28 cellular contexts compared by ENCODE assay signal in the genomic region with DNA sequence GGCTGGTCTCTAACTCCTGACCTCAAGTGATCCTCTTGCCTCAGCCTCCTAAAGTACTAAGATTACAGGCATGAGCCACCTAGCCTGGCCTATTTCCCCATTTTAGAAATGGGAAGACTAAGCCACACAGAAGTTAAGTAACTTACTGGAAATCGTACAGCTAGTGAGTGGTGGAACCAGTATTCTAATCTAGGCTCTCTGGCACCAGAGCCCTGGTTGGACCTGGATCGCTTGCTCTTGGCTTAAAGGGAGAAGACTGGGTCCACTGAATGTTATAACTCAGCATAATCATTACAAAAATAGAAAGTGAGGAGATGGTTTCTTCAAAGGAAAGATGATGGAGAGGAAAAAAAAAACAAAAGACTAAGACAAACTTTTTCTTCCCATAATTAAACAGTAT. TPM values are rescaled to one million over a fixed set of nuclear protein-coding genes. Genes with fewer than 3 reads are reported as not detected.
DNase-seq lines count a peak whose midpoint lies in the region; ATAC-seq, FAIRE-seq and TF ChIP-seq lines count a peak whose summit lies in the region.
"Had no signal": no experiment of that assay in that cellular context is flagged by ENCODE, and none has a peak within 500 bp of the region (broad histone marks: within the 10 kb centered on the region; RNA-seq: fewer than 3 reads in every experiment).

No MANE protein-coding gene starts in this region.

- H3K27ac Mint-ChIP-seq in astrocyte (ENCODE audit: unreplicated experiment), result no peak overlapping the region
- H3K27ac Mint-ChIP-seq: CD14-positive monocyte; CD8-positive, alpha-beta memory T cell had no signal

- H3K36me3 ChIP-seq in left ventricle myocardium inferior (no peaks in the 10 kb centered on the region), astrocyte (ENCODE audit: insufficient read depth, low read length) (no peaks in the 10 kb centered on the region)
- H3K36me3 ChIP-seq: BE2C, BLaER1 had no signal

- H3K9me3 ChIP-seq in left ventricle myocardium inferior (replicated peaks) (no peaks in the 10 kb centered on the region), astrocyte (ENCODE audit: insufficient read depth, low read depth, low read length) (no peaks in the 10 kb centered on the region)
- H3K9me3 ChIP-seq: BE2C, BLaER1 had no signal

- no peaks in the 10 kb centered on the region for H3K79me2 ChIP-seq in astrocyte (ENCODE audit: insufficient read depth, low read length)

- ATAC-seq in Right ventricle myocardium superior (ENCODE audit: poor library complexity), result peak; percentile 62
- peak; percentile 82 for ATAC-seq in left ventricle myocardium superior
- ATAC-seq in HG03045 (IDR thresholded peaks at IDR 0.05; ENCODE audit: unreplicated experiment), result no peak
- ATAC-seq: GM12878 had no signal

- H3K4me1 ChIP-seq in left ventricle myocardium inferior (peaks cover 17% of the 10 kb centered on the region), astrocyte (ENCODE audit: insufficient read depth, low read length) (no peaks in the 10 kb centered on the region)
- H3K4me1 ChIP-seq: BLaER1 had no signal

- H3K4me2 ChIP-seq in astrocyte (ENCODE audit: low read length), result no peak overlapping the region
- H3K4me2 ChIP-seq: BLaER1 had no signal

- H3K27ac ChIP-seq in left ventricle myocardium inferior (replicated peaks) (no peak overlapping the region), astrocyte (ENCODE audit: low read depth, low read length) (no peak overlapping the region)
- H3K27ac ChIP-seq: BLaER1 had no signal

- no peak for DNase-seq in Right ventricle myocardium superior
- DNase-seq in left ventricle myocardium inferior, result no peak
- peak; percentile 30 for DNase-seq in left ventricle myocardium superior
- DNase-seq in cardiac septum (ENCODE audit: low spot score), result no peak
- no peak for DNase-seq in astrocyte (ENCODE audit: low read depth)
- DNase-seq in frontal cortex (ENCODE audit: low spot score in 2 of 2), result no peak
- DNase-seq: 8988T; ACHN; BE2C; C1 segment of cervical spinal cord; CD4-positive, alpha-beta memory T cell; CD4-positive, CD25-positive, alpha-beta regulatory T cell; CD8-positive, alpha-beta memory T cell; COR-L47; DMS 273 treated with DMSO at 0.1 percent for 48 hours; DMS153; DMS53; DMS79; DND-41; GDM1 had no signal

- no peaks in the 10 kb centered on the region for H4K20me1 ChIP-seq in astrocyte (ENCODE audit: insufficient read depth, low read length)
- H4K20me1 ChIP-seq: BLaER1 had no signal

- H3K9ac ChIP-seq in astrocyte (ENCODE audit: low read length), result no peak overlapping the region
- H3K9ac ChIP-seq: BLaER1 had no signal

- no peak overlapping the region for H3K4me3 ChIP-seq in left ventricle myocardium inferior
- no peak overlapping the region for H3K4me3 ChIP-seq in astrocyte (ENCODE audit: insufficient read depth, low read depth, low read length)
- H3K4me3 ChIP-seq: BLaER1, GM12878 had no signal

- no peaks in the 10 kb centered on the region for H3K27me3 Mint-ChIP-seq in astrocyte (ENCODE audit: low read depth, unreplicated experiment)
- H3K27me3 Mint-ChIP-seq: CD4-positive, alpha-beta memory T cell; CD4-positive, CD25-positive, alpha-beta regulatory T cell; CD8-positive, alpha-beta memory T cell had no signal

- H3K4me3 Mint-ChIP-seq in astrocyte (ENCODE audit: unreplicated experiment), result no peak overlapping the region
- H3K4me3 Mint-ChIP-seq: CD14-positive monocyte; CD4-positive, alpha-beta memory T cell; CD4-positive, CD25-positive, alpha-beta regulatory T cell; CD8-positive, alpha-beta memory T cell had no signal

- FAIRE-seq in astrocyte (lab: Jason Lieb, UNC) (peak; percentile 17), frontal cortex (lab: Jason Lieb, UNC) (no peak)
- FAIRE-seq: A204.1, GM12878, GM12892, GM18507 had no signal

- intact Hi-C loops in Right ventricle myocardium superior (cut with DNase I) (no loop called here), left ventricle myocardium inferior (cut with micrococcal nuclease) (no loop called here), left ventricle myocardium superior (cut with micrococcal nuclease) (no loop called here), cardiac septum (cut with DNase I) (no loop called here)

- TF ChIP-seq CTCF in left ventricle myocardium inferior (IDR thresholded peaks at IDR 0.05; ENCODE audit: borderline replicate concordance) (no peak), astrocyte (IDR thresholded peaks at IDR 0.05; ENCODE audit: insufficient read depth, low read depth, low read length) (no peak)

- no peaks in the 10 kb centered on the region for H3K36me3 Mint-ChIP-seq in astrocyte (ENCODE audit: low read depth, unreplicated experiment)
- H3K36me3 Mint-ChIP-seq: CD14-positive monocyte; CD4-positive, alpha-beta memory T cell; CD4-positive, CD25-positive, alpha-beta regulatory T cell; CD8-positive, alpha-beta memory T cell had no signal

- no peaks in the 10 kb centered on the region for H3K27me3 ChIP-seq in left ventricle myocardium inferior (ENCODE audit: low read depth)
- peaks cover 2% of the 10 kb centered on the region for H3K27me3 ChIP-seq in astrocyte (ENCODE audit: insufficient read depth, low read length)
- H3K27me3 ChIP-seq: BE2C, BLaER1 had no signal

- no peaks in the 10 kb centered on the region for H3K4me1 Mint-ChIP-seq in astrocyte (ENCODE audit: low read depth, unreplicated experiment)
- H3K4me1 Mint-ChIP-seq: CD14-positive monocyte; CD4-positive, alpha-beta memory T cell; CD4-positive, CD25-positive, alpha-beta regulatory T cell; CD8-positive, alpha-beta memory T cell had no signal

- no peak overlapping the region for H2AFZ ChIP-seq in astrocyte (ENCODE audit: low read depth, low read length)

- H3K9me3 Mint-ChIP-seq in astrocyte (ENCODE audit: unreplicated experiment), result no peaks in the 10 kb centered on the region

RNA-seq across cellular contexts. Expression of gene CNTN3, which starts 37.4 kb away (rescaled TPM):
- total RNA-seq in Right ventricle myocardium superior (2.2 TPM), left ventricle myocardium inferior (1.2 TPM), left ventricle myocardium superior (5.2 TPM), cardiac septum (1.3 TPM), astrocyte (0.50 and 0.91 TPM in 2 replicates), frontal cortex (50.1 TPM)
- total RNA-seq: CD4-positive, alpha-beta memory T cell; CD4-positive, CD25-positive, alpha-beta regulatory T cell; CD8-positive, alpha-beta memory T cell; G401; GM12878 had no signal
